8 cellular contexts compared by ENCODE assay signal in genomic region chr5:76403713-76403962, GRCh38. TPM values are rescaled to one million over a fixed set of nuclear protein-coding genes. Genes with fewer than 3 reads are reported as not detected.
DNase-seq lines count a peak whose midpoint lies in the region; ATAC-seq, FAIRE-seq and TF ChIP-seq lines count a peak whose summit lies in the region.

No MANE protein-coding gene starts in this region.

- peak overlapping the region; percentile 98 for H3K27ac Mint-ChIP-seq in Caco-2 (ENCODE audit: unreplicated experiment)

- POLR2A ChIA-PET in Caco-2 (lab: Charles Lee) (no interaction called here), H1 (lab: Charles Lee; ENCODE audit: partially characterized antibody) (interaction anchor here (0.6 to 2.2 kb wide), 17 partner anchors 10 to 237 kb away, joined by 3 to 10 read pairs (median 4); no protein-coding TSS in a partner anchor)

- H3K36me3 ChIP-seq in Caco-2 (ENCODE audit: control insufficient read depth, insufficient read depth, low read length), result no peaks in the 10 kb centered on the region
- peaks cover 0 to 2% (median under 1%) of the 10 kb centered on the region in 4 experiments; a peak in 2 of 8 replicates for H3K36me3 ChIP-seq in H1 (ENCODE audit: control insufficient read depth in 2 of 4, insufficient read depth in 4 of 4, low read length in 3 of 4)
- H3K36me3 ChIP-seq in neural cell (ENCODE audit: insufficient read depth, low read length), result no peaks in the 10 kb centered on the region

- no peaks in the 10 kb centered on the region for H4K20me1 ChIP-seq in H1 (replicated peaks in 1 of 2; ENCODE audit: control insufficient read depth in 1 of 2, insufficient read depth in 2 of 2, low read length in 2 of 2)
- no peaks in the 10 kb centered on the region for H4K20me1 ChIP-seq in neural cell (ENCODE audit: insufficient read depth)

- peak overlapping the region; percentile 18; the same call in 1 of the 2 replicates for H2BK5ac ChIP-seq in H1 (ENCODE audit: low read depth, low read length)

- H2BK120ac ChIP-seq in H1 (replicated peaks; ENCODE audit: low read depth, low read length), result peak overlapping the region; percentile 22

- H3K9me3 ChIP-seq in Caco-2, result no peaks in the 10 kb centered on the region
- no peaks in the 10 kb centered on the region for H3K9me3 ChIP-seq in H1 (ENCODE audit: insufficient read depth in 2 of 2, low read depth in 1 of 2, low read length in 1 of 2)
- no peaks in the 10 kb centered on the region for H3K9me3 ChIP-seq in neural cell (ENCODE audit: low read length)

- H2AFZ ChIP-seq in H1 (ENCODE audit: low read length) (peak overlapping the region; percentile 5; the same call in 1 of the 2 replicates), neural cell (ENCODE audit: low read depth, low read length) (peak overlapping the region; percentile 40)

- H3K18ac ChIP-seq in H1 (ENCODE audit: extremely low read depth, low read length), result peak overlapping the region; percentile 44; the same call in 1 of the 2 replicates

- H4K8ac ChIP-seq in H1 (ENCODE audit: extremely low read depth, insufficient read depth, low read length), result peak overlapping the region; percentile 95; the same call in 1 of the 2 replicates

- H3K27ac ChIP-seq in H1 (ENCODE audit: low read depth, low read length) (no peak overlapping the region), neural cell (ENCODE audit: low read length) (no peak overlapping the region)

- no peaks in the 10 kb centered on the region for H3F3A ChIP-seq in neural cell (ENCODE audit: insufficient read depth, low read length, poor library complexity, severe bottlenecking)

- CTCF ChIA-PET in Caco-2 (lab: Charles Lee), result interaction anchor here (0.7 to 2.7 kb wide), 13 partner anchors 28 to 371 kb away, joined by 3 to 19 read pairs (median 4); no protein-coding TSS in a partner anchor
- CTCF ChIA-PET in H1 (lab: Charles Lee; ENCODE audit: partially characterized antibody), result interaction anchor here (0.6 to 4.1 kb wide), 47 partner anchors 9 to 371 kb away, joined by 3 to 33 read pairs (median 4); no protein-coding TSS in a partner anchor

- 0 out of 2 replicates have a peak overlapping the region, but pooled peaks have one; percentile 3 for H2BK12ac ChIP-seq in H1 (ENCODE audit: low read depth, low read length)

- 1% methylated on average over 17 of the region's 19 CpGs; no CpG with 5 or more reads in 1 of the 2 experiments for WGBS in H1 (ENCODE audit: extremely low coverage in 1 of 2, insufficient coverage in 1 of 2, insufficient read length in 1 of 2, insufficient replicate concordance in 2 of 2, low coverage in 1 of 2, low lambda C conversion rate in 2 of 2, missing lambda C conversion rate in 1 of 2), 2 experiments

- no peaks in the 10 kb centered on the region for H3K27me3 Mint-ChIP-seq in Caco-2 (ENCODE audit: insufficient read depth, unreplicated experiment)

- TF ChIP-seq POLR2A in H1 (IDR thresholded peaks at IDR 0.05; ENCODE audit: control extremely low read depth in 1 of 2, low read depth in 2 of 2, low read length in 2 of 2), result peak in 1 of 2 experiments; percentile 52; a peak in 2 of 3 replicates

- H3K4ac ChIP-seq in H1 (replicated peaks; ENCODE audit: insufficient read length, low read depth, low read length), result no peak overlapping the region

- peak overlapping the region; percentile 26 for H4K5ac ChIP-seq in H1 (ENCODE audit: insufficient read length, low read depth, low read length)

- peak in 1 of 2 experiments; percentile 79 for TF ChIP-seq CTCF in Caco-2 (IDR thresholded peaks at IDR 0.05; ENCODE audit: insufficient read depth in 1 of 2, low read depth in 1 of 2, low read length in 1 of 2, severe bottlenecking in 1 of 2, unreplicated experiment in 1 of 2)
- no peak for TF ChIP-seq CTCF in LNCaP clone FGC (IDR thresholded peaks at IDR 0.05; ENCODE audit: control insufficient read depth, extremely low read depth, insufficient read depth)
- peak; percentile 69 to 83 (median 78) for TF ChIP-seq CTCF in H1 (IDR thresholded peaks at IDR 0.05; ENCODE audit: control extremely low read depth in 1 of 3, insufficient read depth in 1 of 3, low read depth in 1 of 3, low read length in 3 of 3)
- TF ChIP-seq CTCF in neural cell (IDR thresholded peaks at IDR 0.05; ENCODE audit: poor library complexity, severe bottlenecking), result no peak

- no peak overlapping the region for H3K56ac ChIP-seq in H1 (replicated peaks; ENCODE audit: insufficient read length, low read depth, low read length)

- intact Hi-C loops in Caco-2 (cut with micrococcal nuclease; ENCODE audit: unreplicated experiment), result loop anchor here (1.0 to 10.0 kb wide), 6 partner anchors 19 to 241 kb away; no protein-coding TSS in a partner anchor

- peak overlapping the region; percentile 79 for H3K4me3 Mint-ChIP-seq in Caco-2 (ENCODE audit: unreplicated experiment)

- H3K4me1 Mint-ChIP-seq in Caco-2 (ENCODE audit: low read depth, unreplicated experiment), result peaks cover 19% of the 10 kb centered on the region

- no peak overlapping the region for H3K14ac ChIP-seq in H1 (ENCODE audit: insufficient read length)

- H3K9me3 Mint-ChIP-seq in Caco-2 (ENCODE audit: unreplicated experiment), result no peaks in the 10 kb centered on the region

- TF ChIP-seq RAD21 in H1 (IDR thresholded peaks at IDR 0.05 in 1 of 2, conservative IDR thresholded peaks at IDR 0.05 in 1 of 2; ENCODE audit: low read depth in 2 of 2, low read length in 2 of 2) (peak; percentile 76 to 89; a peak in 2 of 4 replicates), neural cell (conservative IDR thresholded peaks at IDR 0.05) (no peak)

- ATAC-seq in HG03354 (IDR thresholded peaks at IDR 0.05; ENCODE audit: poor library complexity, severe bottlenecking, unreplicated experiment), result no peak
- ATAC-seq in GM21381 (IDR thresholded peaks at IDR 0.05; ENCODE audit: unreplicated experiment), result no peak

- H2AK5ac ChIP-seq in H1 (ENCODE audit: low read depth, low read length), result no peak overlapping the region

- no peaks in the 10 kb centered on the region for H3K27me3 ChIP-seq in Caco-2 (replicated peaks; ENCODE audit: control insufficient read depth, insufficient read depth, low read length)
- H3K27me3 ChIP-seq in H1 (replicated peaks in 1 of 4; ENCODE audit: control insufficient read depth in 3 of 4, extremely low read depth in 1 of 4, insufficient read depth in 3 of 4, low read length in 3 of 4), result no peaks in the 10 kb centered on the region; a peak in 1 of 7 replicates
- peaks cover 17% of the 10 kb centered on the region for H3K27me3 ChIP-seq in neural cell (ENCODE audit: insufficient read depth, low read depth, low read length)

- peak overlapping the region; percentile 77 for H4K91ac ChIP-seq in H1 (replicated peaks; ENCODE audit: insufficient read length, low read length)

- H3K4me1 ChIP-seq in Caco-2 (peaks cover 43% of the 10 kb centered on the region), H1 (replicated peaks in 1 of 4; ENCODE audit: control insufficient read depth in 3 of 4, insufficient read depth in 4 of 4, low read length in 3 of 4) (peaks cover 4 to 12% (median 7%) of the 10 kb centered on the region in 4 experiments; a peak in 5 of 7 replicates)

- no TSS peak for BruUV-seq in Caco-2 (replicated peaks; lab: Mats Ljungman, UMichigan)

- H3K9ac ChIP-seq in H1 (replicated peaks in 1 of 4; ENCODE audit: extremely low read depth in 1 of 4, low read depth in 3 of 4, low read length in 3 of 4), result peak overlapping the region in 3 of 4 experiments; percentile 11 to 61 (median 56); a peak in 5 of 7 replicates
- peak overlapping the region; percentile 60 for H3K9ac ChIP-seq in neural cell (ENCODE audit: low read length)

- DNase-seq in Caco-2 (no peak), LNCaP clone FGC (ENCODE audit: low read depth) (no peak), H1 (ENCODE audit: low read depth in 1 of 2, low spot score in 2 of 2) (peak in 1 of 2 experiments; percentile 87), A172 (ENCODE audit: low spot score) (no peak), CD1c-positive myeloid dendritic cell (ENCODE audit: extremely low spot score) (no peak)

- H3K9me2 ChIP-seq in neural cell (ENCODE audit: insufficient read depth, low read length), result no peaks in the 10 kb centered on the region

- H2BK20ac ChIP-seq in H1 (ENCODE audit: low read length), result no peak overlapping the region

- FAIRE-seq in H1 (lab: Jason Lieb, UNC), result no peak

- H3K4me2 ChIP-seq in H1 (ENCODE audit: insufficient read depth in 1 of 2, low read depth in 2 of 2, low read length in 2 of 2), result peak overlapping the region; percentile 63 to 74
- peak overlapping the region; percentile 62 for H3K4me2 ChIP-seq in neural cell (ENCODE audit: low read length)

- peaks cover 9% of the 10 kb centered on the region; the same call in 1 of the 2 replicates for H3K23me2 ChIP-seq in H1 (ENCODE audit: low read depth, low read length)

- H3K4me3 ChIP-seq in Caco-2 (ENCODE audit: low read depth, low read length) (peak overlapping the region; percentile 86), LNCaP clone FGC (ENCODE audit: low read depth, low read length) (peak overlapping the region; percentile 60), H1 (ENCODE audit: extremely low read depth in 1 of 4, insufficient read depth in 2 of 4, low read depth in 3 of 4, low read length in 4 of 4) (peak overlapping the region; percentile 49 to 83 (median 67)), neural cell (ENCODE audit: low read length) (peak overlapping the region; percentile 79)

- no peak overlapping the region for H3K23ac ChIP-seq in H1 (ENCODE audit: insufficient read length)

- TF ChIP-seq EP300 in H1 (IDR thresholded peaks at IDR 0.05; ENCODE audit: borderline replicate concordance in 1 of 2, low read depth in 2 of 2, low read length in 2 of 2), result peak in 1 of 2 experiments; percentile 75; a peak in 1 of 3 replicates
- no peak for TF ChIP-seq EP300 in neural cell (conservative IDR thresholded peaks at IDR 0.05; ENCODE audit: poor library complexity, severe bottlenecking)

- H3K79me2 ChIP-seq in H1 (ENCODE audit: control insufficient read depth in 1 of 2, insufficient read depth in 2 of 2, low read length in 2 of 2) (peaks cover 14 to 44% of the 10 kb centered on the region in 2 experiments), neural cell (replicated peaks; ENCODE audit: insufficient read depth, low read length) (no peaks in the 10 kb centered on the region)

- peaks cover 13% of the 10 kb centered on the region for H3K36me3 Mint-ChIP-seq in Caco-2 (ENCODE audit: insufficient read depth, unreplicated experiment)

- H2BK15ac ChIP-seq in H1 (ENCODE audit: low read length), result no peak overlapping the region

- H3K79me1 ChIP-seq in H1 (ENCODE audit: low read depth, low read length), result peaks cover 3% of the 10 kb centered on the region; the same call in 1 of the 2 replicates

RNA-seq across cellular contexts. Expression of gene IQGAP2, which starts 0.6 kb away (rescaled TPM):
- 85.6 and 89.4 TPM in 2 replicates for total RNA-seq in Caco-2 (2022)
- total RNA-seq in H1 (2021; fragmentation: NEBNext Ultra II Directional; extraction: Animal tissue kit (Norgen Biotek cat#: 25700)), result 57.7 and 66.0 TPM in 2 replicates
- polyA plus RNA-seq in H1 (2011; rRNA removed), result 11.6 and 19.7 TPM in 2 replicates
- polyA plus RNA-seq in H1 (2011; cell fraction: cytosol; rRNA removed), result 26.3 TPM
- 37.1 TPM for polyA plus RNA-seq in H1 (2011; cell fraction: nucleus; rRNA removed)
- polyA plus RNA-seq in H1 (2012, experiment 1 of 2), result 41.4 to 77.2 TPM (median 44.6 TPM) in 4 replicates
- 3.8 TPM for polyA plus RNA-seq in H1 (2012, experiment 2 of 2)
- polyA plus RNA-seq in H1 (2013, experiment 1 of 2), result 125 TPM
- polyA plus RNA-seq in H1 (2013, experiment 2 of 2), result 128 TPM
- polyA minus RNA-seq in H1 (2011; rRNA and poly(A)+ RNA removed), result 42.2 and 91.4 TPM in 2 replicates
- 35.8 TPM for polyA minus RNA-seq in H1 (2011; cell fraction: cytosol; rRNA and poly(A)+ RNA removed)
- polyA minus RNA-seq in H1 (2011; cell fraction: nucleus; rRNA and poly(A)+ RNA removed), result 40.6 TPM
- 4.0 and 5.2 TPM in 2 replicates for polyA plus RNA-seq in neural cell
- polyA minus RNA-seq in neural cell, result 1.9 and 2.4 TPM in 2 replicates
- total RNA-seq in A172 (2014; rRNA removed; shearing (Covaris generic)), result 1.8 and 8.3 TPM in 2 replicates

Comparison
In these comparisons a context has a peak if more than half of its experiments do, and no peak if none do; other contexts are left out.
1. CTCF ChIP-seq: peak in H1 (3 of 3); none in LNCaP clone FGC (single experiment) and neural cell (single experiment).
2. Peak in every context shown above with its lines, with median percentiles within 50 percentile points of each other: H3K4me3 ChIP-seq.